23 cellular contexts compared by ENCODE assay signal in genomic region chr20:35271073-35271882, GRCh38. TPM values are rescaled to one million over a fixed set of nuclear protein-coding genes. Genes with fewer than 3 reads are reported as not detected.
A peak's percentile ranks its signal among the peaks of the same experiment; 100 is the strongest.
DNase-seq lines count a peak whose midpoint lies in the region; ATAC-seq, FAIRE-seq and TF ChIP-seq lines count a peak whose summit lies in the region.
"Had no signal": no experiment of that assay in that cellular context is flagged by ENCODE, and none has a peak within 500 bp of the region (broad histone marks: within the 10 kb centered on the region; RNA-seq: fewer than 3 reads in every experiment).

No MANE protein-coding gene starts in this region.

- H3K27me3 Mint-ChIP-seq in T-helper 17 cell (no peaks in the 10 kb centered on the region), type B pancreatic cell (no peaks in the 10 kb centered on the region)
- H3K27me3 Mint-ChIP-seq: activated B cell treated with CpG ODN at 0.5 μM for 24 hours had no signal

- no peaks in the 10 kb centered on the region for H4K20me1 ChIP-seq in HepG2 (ENCODE audit: insufficient read depth, low read length)

- intact Hi-C loops in HepG2 (cut with micrococcal nuclease; ENCODE audit: unreplicated experiment): no loop called here
- intact Hi-C loops in right lobe of liver (cut with DNase I): loop anchor here (5.0 to 10.0 kb wide), 3 partner anchors 56 to 129 kb away; partner anchors contain the start of gene EDEM2 (in 1 of the 2)

- H3K4me1 ChIP-seq in HepG2 (ENCODE audit: insufficient read depth, low read length) (peaks cover 10% of the 10 kb centered on the region), right lobe of liver (peaks cover 0 to 15% (median 0%) of the 10 kb centered on the region in 4 donors)

- H3K4me1 Mint-ChIP-seq in T-helper 17 cell: peaks cover 22% of the 10 kb centered on the region
- H3K4me1 Mint-ChIP-seq in type B pancreatic cell (ENCODE audit: unreplicated experiment): peaks cover 3% of the 10 kb centered on the region

- FAIRE-seq in HepG2 (lab: Jason Lieb, UNC): no peak
- FAIRE-seq: G401.6, GM12878, H54 had no signal

- in situ Hi-C loops in HepG2 (cut with HindIII; ENCODE audit: extremely low pct_ligation_motif_present, low pct_unique_long_range_greater_than_20kb): no loop called here

- no TSS peak for BruUV-seq in HepG2 (replicated peaks; lab: Mats Ljungman, UMichigan)

- no peak for TF ChIP-seq RAD21 in HepG2 (CRISPR knock-in tag; IDR thresholded peaks at IDR 0.05)

- CTCF ChIA-PET in HepG2 (lab: Yijun Ruan, JAX; ENCODE audit: low intra/inter-chr PET ratio, low total read pairs): no interaction called here

- TF ChIP-seq EP300 in HepG2 (IDR thresholded peaks at IDR 0.05; ENCODE audit: low read depth in 2 of 2, low read length in 2 of 2) (no peak), HepG2 (CRISPR knock-in tag; IDR thresholded peaks at IDR 0.05; ENCODE audit: borderline replicate concordance) (no peak)

- ATAC-seq in HepG2: no peak
- no peak for ATAC-seq in right lobe of liver
- ATAC-seq in T-helper 17 cell: no peak
- no peak for ATAC-seq in HG03175 (IDR thresholded peaks at IDR 0.05; ENCODE audit: unreplicated experiment)
- ATAC-seq: body of pancreas, GM12878, heart right ventricle, sciatic nerve had no signal

- POLR2A ChIA-PET in HepG2 (lab: Yijun Ruan, JAX): interaction anchor here (8.8 kb wide), 1 partner anchor 12 kb away, joined by 80 read pairs; the partner anchor contains the start of gene EIF6

- H3K36me3 ChIP-seq in HepG2 (replicated peaks in 1 of 2; ENCODE audit: control insufficient read depth in 1 of 2, insufficient read depth in 2 of 2, low read length in 2 of 2) (peaks cover 0 to 3% of the 10 kb centered on the region in 2 experiments; a peak in 1 of 5 replicates), right lobe of liver (peaks cover 0 to 10% (median 2%) of the 10 kb centered on the region in 4 donors)

- no peak overlapping the region for H3K27ac ChIP-seq in HepG2 (ENCODE audit: extremely low read length, insufficient read depth, low read length)
- H3K27ac ChIP-seq in right lobe of liver: no peak overlapping the region
- H3K27ac ChIP-seq: esophagus muscularis mucosa, heart right ventricle had no signal

- H3K27me3 ChIP-seq in HepG2 (ENCODE audit: control insufficient read depth in 1 of 2, insufficient read depth in 2 of 2, low read length in 2 of 2): no peaks in the 10 kb centered on the region
- no peaks in the 10 kb centered on the region for H3K27me3 ChIP-seq in right lobe of liver
- H3K27me3 ChIP-seq: body of pancreas, esophagus muscularis mucosa, heart right ventricle had no signal

- H3K9me3 ChIP-seq in HepG2 (ENCODE audit: low read length): no peaks in the 10 kb centered on the region
- no peaks in the 10 kb centered on the region for H3K9me3 ChIP-seq in right lobe of liver
- H3K9me3 ChIP-seq in T-helper 17 cell (ENCODE audit: control insufficient read depth, low read length, poor library complexity, severe bottlenecking): no peaks in the 10 kb centered on the region
- H3K9me3 ChIP-seq: body of pancreas, esophagus muscularis mucosa, heart right ventricle had no signal

- H3K36me3 Mint-ChIP-seq in T-helper 17 cell (ENCODE audit: low read depth): peaks cover 8% of the 10 kb centered on the region
- peaks cover 11% of the 10 kb centered on the region for H3K36me3 Mint-ChIP-seq in type B pancreatic cell

- H3K79me2 ChIP-seq in HepG2 (ENCODE audit: insufficient read depth, low read length): no peaks in the 10 kb centered on the region

- H3K27ac Mint-ChIP-seq in T-helper 17 cell (no peak overlapping the region), type B pancreatic cell (peak overlapping the region; percentile 14)
- H3K27ac Mint-ChIP-seq: activated B cell treated with CpG ODN at 0.5 μM for 24 hours had no signal

- no peak overlapping the region for H3K4me3 ChIP-seq in HepG2 (replicated peaks in 1 of 3; ENCODE audit: insufficient read depth in 1 of 3, low read depth in 2 of 3, low read length in 3 of 3)
- H3K4me3 ChIP-seq in right lobe of liver: no peak overlapping the region
- H3K4me3 ChIP-seq: body of pancreas, esophagus muscularis mucosa, GM12878, heart right ventricle had no signal

- WGBS in HepG2 (ENCODE audit: low lambda C conversion rate): 91% methylated on average over 18 of the region's 20 CpGs
- WGBS in right lobe of liver (ENCODE audit: insufficient coverage, low coverage, low lambda C conversion rate, missing lambda C conversion rate): no CpG with 5 or more reads among the region's 20 CpGs

- H3K4me2 ChIP-seq in HepG2 (ENCODE audit: low read depth, low read length): no peak overlapping the region

- DNase-seq in HepG2 (ENCODE audit: low spot score): no peak
- DNase-seq in right lobe of liver: no peak
- DNase-seq in T-helper 17 cell: no peak
- peak; percentile 23 for DNase-seq in fibroblast of peridontal ligament (ENCODE audit: extremely low read depth)
- DNase-seq in type B pancreatic cell (ENCODE audit: extremely low spot score, unreplicated experiment): no peak
- DNase-seq in NCI-H748 (lab: John Stamatoyannopoulos, UW; ENCODE audit: unreplicated experiment): no peak
- DNase-seq in central memory CD4-positive, alpha-beta T cell: no peak
- DNase-seq: activated B cell treated with CpG ODN at 0.5 μM for 24 hours; activated naive CD4-positive, alpha-beta T cell treated with anti-CD3 and anti-CD28 coated beads, Interleukin-2, amount 50 U/mL, for 16 hours; body of pancreas; heart right ventricle; NCI-H82; SW 1271 had no signal

- TF ChIP-seq CTCF in HepG2 (CRISPR knock-in tag; IDR thresholded peaks at IDR 0.05): no peak
- no peak for TF ChIP-seq CTCF in right lobe of liver (IDR thresholded peaks at IDR 0.05)
- TF ChIP-seq CTCF in type B pancreatic cell (conservative IDR thresholded peaks at IDR 0.05): no peak

- H2AFZ ChIP-seq in HepG2 (ENCODE audit: low read length): no peak overlapping the region

- H3K4me3 Mint-ChIP-seq in T-helper 17 cell (peak overlapping the region; percentile 7), type B pancreatic cell (no peak overlapping the region)
- H3K4me3 Mint-ChIP-seq: activated B cell treated with CpG ODN at 0.5 μM for 24 hours had no signal

- H3K9ac ChIP-seq in HepG2 (ENCODE audit: insufficient read depth, low read depth, low read length): no peak overlapping the region

- TF ChIP-seq POLR2A in HepG2 (IDR thresholded peaks at IDR 0.05; ENCODE audit: insufficient read depth in 1 of 2, low read depth in 2 of 2, low read length in 2 of 2): no peak
- no peak for TF ChIP-seq POLR2A in right lobe of liver (IDR thresholded peaks at IDR 0.05)

- H3K9me3 Mint-ChIP-seq in type B pancreatic cell: no peaks in the 10 kb centered on the region
- H3K9me3 Mint-ChIP-seq: activated B cell treated with CpG ODN at 0.5 μM for 24 hours had no signal

RNA-seq across cellular contexts. Expression of gene MMP24OS, which starts 6.6 kb away (rescaled TPM):
- total RNA-seq in HepG2 (2016; rRNA removed; fragmentation: Illumina TruSeq; extraction: Trizol): 3.1 and 8.5 TPM in 2 replicates
- total RNA-seq in HepG2 (2016; cell fraction: cytosol; rRNA removed; fragmentation: Illumina TruSeq; extraction: Trizol; ENCODE audit: low read depth): 0.61 and 0.79 TPM in 2 replicates
- 3.4 and 8.7 TPM in 2 replicates for total RNA-seq in HepG2 (2016; cell fraction: insoluble cytoplasmic fraction; rRNA removed; fragmentation: Illumina TruSeq; extraction: Trizol)
- total RNA-seq in HepG2 (2016; cell fraction: membrane; rRNA removed; fragmentation: Illumina TruSeq; extraction: Trizol): 2.1 TPM in 2 replicates
- 8.9 and 10.6 TPM in 2 replicates for total RNA-seq in HepG2 (2016; cell fraction: nucleus; rRNA removed; fragmentation: Illumina TruSeq; extraction: Trizol)
- 6.0 and 7.1 TPM in 2 replicates for polyA plus RNA-seq in HepG2 (2011; rRNA removed)
- 2.1 and 2.8 TPM in 2 replicates for polyA plus RNA-seq in HepG2 (2011; cell fraction: cytosol; rRNA removed)
- polyA plus RNA-seq in HepG2 (2011; cell fraction: nucleus; rRNA removed): 43.8 and 55.2 TPM in 2 replicates
- polyA plus RNA-seq in HepG2 (2012): 5.9 and 6.4 TPM in 2 replicates
- 1.8 TPM in 2 replicates for polyA plus RNA-seq in HepG2 (2016; cell fraction: cytosol; fragmentation: Illumina TruSeq; extraction: Trizol; ENCODE audit: low read depth)
- 4.7 and 7.1 TPM in 2 replicates for polyA plus RNA-seq in HepG2 (2016; cell fraction: insoluble cytoplasmic fraction; fragmentation: Illumina TruSeq; extraction: Trizol; ENCODE audit: low read depth)
- 2.9 and 3.2 TPM in 2 replicates for polyA plus RNA-seq in HepG2 (2016; cell fraction: membrane; fragmentation: Illumina TruSeq; extraction: Trizol; ENCODE audit: low read depth)
- 29.1 and 31.1 TPM in 2 replicates for polyA plus RNA-seq in HepG2 (2016; cell fraction: nucleus; fragmentation: Illumina TruSeq; extraction: Trizol; ENCODE audit: insufficient read depth, low read depth)
- polyA minus RNA-seq in HepG2 (2011; rRNA and poly(A)+ RNA removed; ENCODE audit: low replicate concordance): 18.5 and 23.2 TPM in 2 replicates
- 1.8 and 3.0 TPM in 2 replicates for polyA minus RNA-seq in HepG2 (2011; cell fraction: cytosol; rRNA and poly(A)+ RNA removed)
- 33.9 and 46.0 TPM in 2 replicates for polyA minus RNA-seq in HepG2 (2011; cell fraction: nucleus; rRNA and poly(A)+ RNA removed)
- 10 to 100 TPM; 13.3 to 40.7 (median 23.5) TPM for total RNA-seq in right lobe of liver
- total RNA-seq in T-helper 17 cell: 10 to 100 TPM; 60.8 to 64.4 TPM
- 63.1 and 77.1 TPM in 2 replicates for total RNA-seq in type B pancreatic cell (ENCODE audit: low replicate concordance)

RNA-seq across cellular contexts. Expression of gene EIF6, which starts 13.3 kb away (rescaled TPM):
- total RNA-seq in HepG2 (2016; rRNA removed; fragmentation: Illumina TruSeq; extraction: Trizol): 462 and 603 TPM in 2 replicates
- total RNA-seq in HepG2 (2016; cell fraction: cytosol; rRNA removed; fragmentation: Illumina TruSeq; extraction: Trizol; ENCODE audit: low read depth): 227 and 243 TPM in 2 replicates
- total RNA-seq in HepG2 (2016; cell fraction: insoluble cytoplasmic fraction; rRNA removed; fragmentation: Illumina TruSeq; extraction: Trizol): 467 and 649 TPM in 2 replicates
- total RNA-seq in HepG2 (2016; cell fraction: membrane; rRNA removed; fragmentation: Illumina TruSeq; extraction: Trizol): 251 and 271 TPM in 2 replicates
- total RNA-seq in HepG2 (2016; cell fraction: nucleus; rRNA removed; fragmentation: Illumina TruSeq; extraction: Trizol): 204 TPM in 2 replicates
- 466 and 470 TPM in 2 replicates for polyA plus RNA-seq in HepG2 (2011; rRNA removed)
- polyA plus RNA-seq in HepG2 (2011; cell fraction: cytosol; rRNA removed): 383 and 550 TPM in 2 replicates
- polyA plus RNA-seq in HepG2 (2011; cell fraction: nucleus; rRNA removed): 838 and 950 TPM in 2 replicates
- polyA plus RNA-seq in HepG2 (2012): 248 and 315 TPM in 2 replicates
- 237 and 250 TPM in 2 replicates for polyA plus RNA-seq in HepG2 (2016; cell fraction: cytosol; fragmentation: Illumina TruSeq; extraction: Trizol; ENCODE audit: low read depth)
- 587 and 631 TPM in 2 replicates for polyA plus RNA-seq in HepG2 (2016; cell fraction: insoluble cytoplasmic fraction; fragmentation: Illumina TruSeq; extraction: Trizol; ENCODE audit: low read depth)
- polyA plus RNA-seq in HepG2 (2016; cell fraction: membrane; fragmentation: Illumina TruSeq; extraction: Trizol; ENCODE audit: low read depth): 232 and 240 TPM in 2 replicates
- 358 and 379 TPM in 2 replicates for polyA plus RNA-seq in HepG2 (2016; cell fraction: nucleus; fragmentation: Illumina TruSeq; extraction: Trizol; ENCODE audit: insufficient read depth, low read depth)
- 350 and 575 TPM in 2 replicates for polyA minus RNA-seq in HepG2 (2011; rRNA and poly(A)+ RNA removed; ENCODE audit: low replicate concordance)
- 144 and 146 TPM in 2 replicates for polyA minus RNA-seq in HepG2 (2011; cell fraction: cytosol; rRNA and poly(A)+ RNA removed)
- 94.9 and 106 TPM in 2 replicates for polyA minus RNA-seq in HepG2 (2011; cell fraction: nucleus; rRNA and poly(A)+ RNA removed)
- total RNA-seq in right lobe of liver: 100 to 1,000 TPM in 2 of 6 experiments, 10 to 100 TPM in 4; 73.6 to 131 (median 83.3) TPM
- total RNA-seq in T-helper 17 cell: 10 to 100 TPM; 39.4 to 43.6 TPM
- total RNA-seq in type B pancreatic cell (ENCODE audit: low replicate concordance): 124 and 185 TPM in 2 replicates

RNA-seq across cellular contexts. Expression of gene FAM83C, which starts 20.9 kb away (rescaled TPM):
- total RNA-seq in HepG2 (2016; rRNA removed; fragmentation: Illumina TruSeq; extraction: Trizol): 0.07 TPM in 1 of 2 replicates, not detected in the other
- total RNA-seq in HepG2 (2016; cell fraction: cytosol; rRNA removed; fragmentation: Illumina TruSeq; extraction: Trizol; ENCODE audit: low read depth): 0.09 TPM in 1 of 2 replicates, not detected in the other
- total RNA-seq in HepG2 (2016; cell fraction: insoluble cytoplasmic fraction; rRNA removed; fragmentation: Illumina TruSeq; extraction: Trizol): 0.06 TPM in 1 of 2 replicates, not detected in the other
- 0.07 TPM in 1 of 2 replicates, not detected in the other for total RNA-seq in HepG2 (2016; cell fraction: membrane; rRNA removed; fragmentation: Illumina TruSeq; extraction: Trizol)
- total RNA-seq in HepG2 (2016; cell fraction: nucleus; rRNA removed; fragmentation: Illumina TruSeq; extraction: Trizol): not detected in 2 replicates
- 0.03 and 0.04 TPM in 2 replicates for polyA plus RNA-seq in HepG2 (2011; rRNA removed)
- 0.03 TPM in 1 of 2 replicates, not detected in the other for polyA plus RNA-seq in HepG2 (2011; cell fraction: cytosol; rRNA removed)
- polyA plus RNA-seq in HepG2 (2011; cell fraction: nucleus; rRNA removed): 0.08 and 0.09 TPM in 2 replicates
- polyA plus RNA-seq in HepG2 (2012): 0.05 and 0.16 TPM in 2 replicates
- polyA plus RNA-seq in HepG2 (2016; cell fraction: cytosol; fragmentation: Illumina TruSeq; extraction: Trizol; ENCODE audit: low read depth): 0.05 and 0.08 TPM in 2 replicates
- polyA plus RNA-seq in HepG2 (2016; cell fraction: insoluble cytoplasmic fraction; fragmentation: Illumina TruSeq; extraction: Trizol; ENCODE audit: low read depth): 0.10 and 0.16 TPM in 2 replicates
- 0.05 and 0.06 TPM in 2 replicates for polyA plus RNA-seq in HepG2 (2016; cell fraction: membrane; fragmentation: Illumina TruSeq; extraction: Trizol; ENCODE audit: low read depth)
- polyA plus RNA-seq in HepG2 (2016; cell fraction: nucleus; fragmentation: Illumina TruSeq; extraction: Trizol; ENCODE audit: insufficient read depth, low read depth): not detected in 2 replicates
- polyA minus RNA-seq in HepG2 (2011; rRNA and poly(A)+ RNA removed; ENCODE audit: low replicate concordance): 0.04 and 0.07 TPM in 2 replicates
- not detected in 2 replicates for polyA minus RNA-seq in HepG2 (2011; cell fraction: cytosol; rRNA and poly(A)+ RNA removed)
- polyA minus RNA-seq in HepG2 (2011; cell fraction: nucleus; rRNA and poly(A)+ RNA removed): 0.13 TPM in 1 of 2 replicates, not detected in the other
- not detected for total RNA-seq in right lobe of liver
- total RNA-seq in T-helper 17 cell: not detected
- total RNA-seq in type B pancreatic cell (ENCODE audit: low replicate concordance): not detected in 2 replicates
- total RNA-seq: activated B cell treated with CpG ODN at 0.5 μM for 24 hours, body of pancreas, esophagus muscularis mucosa, GM12878, heart right ventricle, HT1080, kidney epithelial cell, mononuclear cell, sciatic nerve, subcutaneous adipose tissue had no signal
- polyA plus RNA-seq: GM12878 had no signal

RNA-seq across cellular contexts. Expression of gene MMP24, which starts 44.8 kb away (rescaled TPM):
- 0.28 and 0.35 TPM in 2 replicates for total RNA-seq in HepG2 (2016; rRNA removed; fragmentation: Illumina TruSeq; extraction: Trizol)
- total RNA-seq in HepG2 (2016; cell fraction: cytosol; rRNA removed; fragmentation: Illumina TruSeq; extraction: Trizol; ENCODE audit: low read depth): 0.10 and 0.18 TPM in 2 replicates
- total RNA-seq in HepG2 (2016; cell fraction: insoluble cytoplasmic fraction; rRNA removed; fragmentation: Illumina TruSeq; extraction: Trizol): 0.22 and 0.30 TPM in 2 replicates
- total RNA-seq in HepG2 (2016; cell fraction: membrane; rRNA removed; fragmentation: Illumina TruSeq; extraction: Trizol): 0.31 and 0.43 TPM in 2 replicates
- 0.12 and 0.16 TPM in 2 replicates for total RNA-seq in HepG2 (2016; cell fraction: nucleus; rRNA removed; fragmentation: Illumina TruSeq; extraction: Trizol)
- polyA plus RNA-seq in HepG2 (2011; rRNA removed): 0.29 and 0.43 TPM in 2 replicates
- polyA plus RNA-seq in HepG2 (2011; cell fraction: cytosol; rRNA removed): 0.38 and 0.40 TPM in 2 replicates
- 0.56 and 0.59 TPM in 2 replicates for polyA plus RNA-seq in HepG2 (2011; cell fraction: nucleus; rRNA removed)
- 0.32 and 0.33 TPM in 2 replicates for polyA plus RNA-seq in HepG2 (2012)
- 0.06 and 0.07 TPM in 2 replicates for polyA plus RNA-seq in HepG2 (2016; cell fraction: cytosol; fragmentation: Illumina TruSeq; extraction: Trizol; ENCODE audit: low read depth)
- polyA plus RNA-seq in HepG2 (2016; cell fraction: insoluble cytoplasmic fraction; fragmentation: Illumina TruSeq; extraction: Trizol; ENCODE audit: low read depth): 0.16 and 0.24 TPM in 2 replicates
- 0.21 and 0.23 TPM in 2 replicates for polyA plus RNA-seq in HepG2 (2016; cell fraction: membrane; fragmentation: Illumina TruSeq; extraction: Trizol; ENCODE audit: low read depth)
- 0.23 and 0.37 TPM in 2 replicates for polyA plus RNA-seq in HepG2 (2016; cell fraction: nucleus; fragmentation: Illumina TruSeq; extraction: Trizol; ENCODE audit: insufficient read depth, low read depth)
- 0.54 and 0.76 TPM in 2 replicates for polyA minus RNA-seq in HepG2 (2011; rRNA and poly(A)+ RNA removed; ENCODE audit: low replicate concordance)
- polyA minus RNA-seq in HepG2 (2011; cell fraction: cytosol; rRNA and poly(A)+ RNA removed): 0.26 TPM in 1 of 2 replicates, not detected in the other
- polyA minus RNA-seq in HepG2 (2011; cell fraction: nucleus; rRNA and poly(A)+ RNA removed): 0.26 and 0.37 TPM in 2 replicates
- total RNA-seq in right lobe of liver: 1 to 10 TPM in 2 of 6 experiments, under 1 TPM in 4; 0.27 to 1.5 (median 0.84) TPM
- under 1 TPM; 0.15 to 0.16 TPM for total RNA-seq in T-helper 17 cell
- 2.2 and 2.6 TPM in 2 replicates for total RNA-seq in type B pancreatic cell (ENCODE audit: low replicate concordance)
- total RNA-seq: activated B cell treated with CpG ODN at 0.5 μM for 24 hours, GM12878, mononuclear cell had no signal
